15 cellular contexts compared by ENCODE assay signal in the genomic region with DNA sequence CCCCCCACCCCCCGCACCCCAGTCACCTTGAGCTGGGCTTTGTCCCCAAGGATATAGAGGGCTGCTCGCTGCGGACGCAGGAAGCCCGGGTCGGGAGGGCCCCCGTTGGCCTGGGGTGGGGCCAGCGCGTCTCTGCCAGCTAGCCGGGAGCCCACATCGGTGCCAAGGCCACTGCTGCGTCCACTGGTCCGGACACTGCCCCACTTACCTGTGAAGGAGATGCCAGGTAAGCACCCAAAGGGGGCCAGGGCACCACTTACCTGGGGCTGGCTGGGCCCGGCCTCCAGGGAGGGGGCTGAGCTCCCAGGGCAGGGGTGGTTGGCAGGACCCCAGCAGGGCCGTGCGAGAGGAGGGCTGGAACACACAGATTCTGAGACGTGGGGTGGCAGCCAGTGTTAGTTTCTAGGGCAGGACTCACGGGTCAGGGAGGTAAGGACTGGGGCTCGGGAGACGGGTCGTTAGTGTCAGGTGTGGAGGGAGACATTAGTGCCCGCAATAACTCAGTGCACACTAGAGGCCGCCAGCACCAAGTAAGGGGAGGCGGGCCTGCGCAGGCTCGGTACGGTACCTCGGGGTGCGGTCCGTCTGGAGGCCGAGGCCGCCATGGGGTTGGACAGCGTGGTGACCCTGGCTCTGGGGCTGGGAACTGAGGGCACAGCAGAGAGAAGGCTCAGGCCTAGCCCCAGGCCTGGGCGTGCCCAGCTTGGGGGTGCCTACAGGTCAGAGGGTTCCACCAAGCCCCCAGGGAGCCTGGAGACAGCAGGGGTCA. TPM values are rescaled to one million over a fixed set of nuclear protein-coding genes. Genes with fewer than 3 reads are reported as not detected.
A peak's percentile ranks its signal among the peaks of the same experiment; 100 is the strongest.
DNase-seq lines count a peak whose midpoint lies in the region; ATAC-seq, FAIRE-seq and TF ChIP-seq lines count a peak whose summit lies in the region.
"Had no signal": no experiment of that assay in that cellular context is flagged by ENCODE, and none has a peak within 500 bp of the region (broad histone marks: within the 10 kb centered on the region; RNA-seq: fewer than 3 reads in every experiment).

No MANE protein-coding gene starts in this region.

- no peak overlapping the region for H2BK20ac ChIP-seq in IMR-90 (ENCODE audit: low read depth, low read length)

- SMC1A ChIA-PET in GM12878 (lab: Charles Lee; ENCODE audit: uncharacterized antibody, unreplicated experiment), result interaction anchor here (1.0 to 1.6 kb wide), 2 partner anchors 164 kb away, joined by 3 to 7 read pairs; no protein-coding TSS in a partner anchor

- no peak overlapping the region for H3K18ac ChIP-seq in IMR-90 (ENCODE audit: low read depth, low read length)

- CTCF ChIA-PET in IMR-90 (lab: Yijun Ruan, JAX), result no interaction called here
- CTCF ChIA-PET in GM12878 (lab: Yijun Ruan, JAX), result interaction anchor here (1.8 kb wide), 1 partner anchor 41 kb away, joined by 8 read pairs; no protein-coding TSS in a partner anchor

- TF ChIP-seq CTCF in IMR-90 (conservative IDR thresholded peaks at IDR 0.05; ENCODE audit: low read depth, low read length), result peak; percentile 12; the same call in 1 of the 2 replicates
- TF ChIP-seq CTCF in GM12878 (IDR thresholded peaks at IDR 0.05 in 2 of 3, conservative IDR thresholded peaks at IDR 0.05 in 1 of 3; ENCODE audit: control insufficient read depth in 2 of 3, extremely low read depth in 1 of 3, insufficient read depth in 1 of 3, low read depth in 3 of 3, low read length in 3 of 3), result peak; percentile 25 to 34 (median 34); a peak in 4 of 6 replicates
- peak; percentile 34 for TF ChIP-seq CTCF in neural crest cell (conservative IDR thresholded peaks at IDR 0.05)

- ATAC-seq in IMR-90 (ENCODE audit: low read depth), result 0 out of 2 replicates have a peak, but pooled peaks have one; percentile 33
- peak; percentile 54 for ATAC-seq in GM12878

- no peak overlapping the region for H2AK9ac ChIP-seq in IMR-90 (replicated peaks; ENCODE audit: low read depth, low read length, poor library complexity)

- dilution Hi-C loops in IMR-90 (cut with HindIII; ENCODE audit: low sequenced_read_pairs, unreplicated experiment), result no loop called here

- H3K27me3 Mint-ChIP-seq in activated CD4-positive, alpha-beta T cell treated with anti-CD3 and anti-CD28 coated beads, Interleukin-2, amount 10 ng/mL, durations not matched to agents 24 days and 14 days, result no peaks in the 10 kb centered on the region
- no peaks in the 10 kb centered on the region for H3K27me3 Mint-ChIP-seq in neural crest cell (ENCODE audit: low read depth)

- POLR2A ChIA-PET in IMR-90 (lab: Charles Lee; ENCODE audit: unreplicated experiment), result no interaction called here
- POLR2A ChIA-PET in GM12878 (lab: Charles Lee), result no interaction called here

- in situ Hi-C loops in IMR-90 (cut with MboI; ENCODE audit: low sequenced_read_pairs) (no loop called here), GM12878 (cut with MboI) (no loop called here)

- FAIRE-seq in GM12878 (lab: Jason Lieb, UNC), result no peak
- FAIRE-seq: GM19239 had no signal

- H3K9ac ChIP-seq in IMR-90 (ENCODE audit: low read depth, low read length) (no peak overlapping the region), GM12878 (ENCODE audit: control insufficient read depth, insufficient read depth, low read length) (no peak overlapping the region)

- H3K79me1 ChIP-seq in IMR-90 (ENCODE audit: low read depth in 1 of 2, low read length in 2 of 2), result 0 out of 4 replicates have a peak, but pooled peaks cover 0 to 4% of the 10 kb centered on the region in 2 experiments

- H3K27ac ChIP-seq in IMR-90 (ENCODE audit: insufficient read depth, low read length) (no peak overlapping the region), GM12878 (ENCODE audit: control insufficient read depth, insufficient read depth) (no peak overlapping the region)
- H3K27ac ChIP-seq: coronary artery, right lobe of liver had no signal

- intact Hi-C loops in activated CD4-positive, alpha-beta T cell treated with anti-CD3 and anti-CD28 coated beads, Interleukin-2, amount 10 ng/mL, durations not matched to agents 24 days and 14 days (cut with micrococcal nuclease), result no loop called here
- intact Hi-C loops in IMR-90 (cut with micrococcal nuclease), result no loop called here
- intact Hi-C loops in GM12878 (cut with micrococcal nuclease; ENCODE audit: unreplicated experiment), result loop anchor here (2.0 kb wide), 1 partner anchor 42 kb away; no protein-coding TSS in a partner anchor

- no peak overlapping the region for H2BK120ac ChIP-seq in IMR-90 (ENCODE audit: low read depth, low read length)

- no peak overlapping the region for H2AFZ ChIP-seq in IMR-90 (replicated peaks; ENCODE audit: low read length, poor library complexity)
- H2AFZ ChIP-seq in GM12878 (ENCODE audit: control insufficient read depth, low read depth, low read length), result no peak overlapping the region

- TF ChIP-seq POLR2A in IMR-90 (IDR thresholded peaks at IDR 0.05; ENCODE audit: low read depth, low read length) (no peak), GM12878 (IDR thresholded peaks at IDR 0.05; ENCODE audit: low read depth, low read length) (no peak; the same call in 1 of the 2 replicates)

- H3K23ac ChIP-seq in IMR-90 (ENCODE audit: low read depth, low read length), result no peak overlapping the region

- H3K4ac ChIP-seq in IMR-90 (ENCODE audit: low read depth, low read length), result no peak overlapping the region

- no peaks in the 10 kb centered on the region for H3K4me1 ChIP-seq in IMR-90 (ENCODE audit: control insufficient read depth, insufficient read depth, low read length)
- no peaks in the 10 kb centered on the region for H3K4me1 ChIP-seq in GM12878 (ENCODE audit: control insufficient read depth, insufficient read depth, low read length)
- H3K4me1 ChIP-seq: right lobe of liver had no signal

- RAD21 ChIA-PET in GM12878 (lab: Charles Lee; ENCODE audit: unreplicated experiment), result no interaction called here

- H3K9me3 ChIP-seq in IMR-90 (ENCODE audit: control insufficient read depth, insufficient read depth, low read length) (no peaks in the 10 kb centered on the region), GM12878 (replicated peaks; ENCODE audit: control insufficient read depth, insufficient read depth, low read length) (no peaks in the 10 kb centered on the region)
- H3K9me3 ChIP-seq: right lobe of liver had no signal

- no peak overlapping the region for H4K5ac ChIP-seq in IMR-90 (ENCODE audit: low read depth, low read length)

- H4K20me1 ChIP-seq in IMR-90 (ENCODE audit: insufficient read depth, low read length) (peaks cover 17% of the 10 kb centered on the region), GM12878 (ENCODE audit: control insufficient read depth, insufficient read depth) (no peaks in the 10 kb centered on the region)

- TF ChIP-seq RAD21 in IMR-90 (IDR thresholded peaks at IDR 0.05; ENCODE audit: low read length) (no peak), GM12878 (IDR thresholded peaks at IDR 0.05; ENCODE audit: insufficient read depth, low read depth, low read length) (peak; percentile 32; the same call in 1 of the 2 replicates)

- 95% methylated on average over 25 of the region's 34 CpGs; no CpG with 5 or more reads in 1 of the 2 experiments for WGBS in IMR-90 (ENCODE audit: extremely low coverage in 2 of 2, insufficient read length in 1 of 2), 2 experiments
- WGBS in GM12878 (ENCODE audit: insufficient coverage, insufficient replicate concordance, low lambda C conversion rate, missing lambda C conversion rate), result 86% methylated on average over 26 of the region's 34 CpGs

- peaks cover 77% of the 10 kb centered on the region for H3K36me3 ChIP-seq in IMR-90 (ENCODE audit: control insufficient read depth, insufficient read depth, low read length)
- peaks cover 8 to 42% of the 10 kb centered on the region in 2 experiments; a peak in 3 of 4 replicates for H3K36me3 ChIP-seq in GM12878 (ENCODE audit: control insufficient read depth in 2 of 2, insufficient read depth in 2 of 2, low read length in 1 of 2)

- no peak overlapping the region for H4K91ac ChIP-seq in IMR-90 (ENCODE audit: insufficient read depth, low read depth, low read length)

- H2BK5ac ChIP-seq in IMR-90 (ENCODE audit: low read depth, low read length, poor library complexity, severe bottlenecking), result no peak overlapping the region

- H3K9me1 ChIP-seq in IMR-90 (ENCODE audit: insufficient read depth, low read length), result 0 out of 2 replicates have a peak, but pooled peaks cover 3% of the 10 kb centered on the region

- BruUV-seq in IMR-90 (replicated peaks; lab: Mats Ljungman, UMichigan) (no TSS peak), GM12878 (replicated peaks; lab: Mats Ljungman, UMichigan) (no TSS peak)

- H3K36me3 Mint-ChIP-seq in activated CD4-positive, alpha-beta T cell treated with anti-CD3 and anti-CD28 coated beads, Interleukin-2, amount 10 ng/mL, durations not matched to agents 24 days and 14 days (ENCODE audit: low read depth), result peaks cover 40% of the 10 kb centered on the region
- H3K36me3 Mint-ChIP-seq in neural crest cell (ENCODE audit: low read depth), result peaks cover 3% of the 10 kb centered on the region

- H3K4me2 ChIP-seq in IMR-90 (ENCODE audit: low read depth, low read length), result no peak overlapping the region
- H3K4me2 ChIP-seq in GM12878 (ENCODE audit: control insufficient read depth, insufficient read depth), result no peak overlapping the region

- peaks cover 9% of the 10 kb centered on the region for H3K4me1 Mint-ChIP-seq in activated CD4-positive, alpha-beta T cell treated with anti-CD3 and anti-CD28 coated beads, Interleukin-2, amount 10 ng/mL, durations not matched to agents 24 days and 14 days
- peaks cover 5% of the 10 kb centered on the region for H3K4me1 Mint-ChIP-seq in neural crest cell

- peak; percentile 72 for DNase-seq in activated CD4-positive, alpha-beta T cell treated with anti-CD3 and anti-CD28 coated beads, Interleukin-2, amount 10 ng/mL, durations not matched to agents 24 days and 14 days
- DNase-seq in activated CD4-positive, alpha-beta T cell treated with anti-CD3 and anti-CD28 coated beads for 4 hours, result no peak
- DNase-seq in IMR-90 (no peak), GM12878 (ENCODE audit: low read depth, low spot score) (no peak), neural crest cell (ENCODE audit: low read depth, low spot score) (no peak)
- DNase-seq in stimulated activated CD4-positive, alpha-beta T cell treated with anti-CD3 and anti-CD28 coated beads, Interleukin-4, amount 100 ng/mL, for 24 hours, result no peak
- DNase-seq in effector CD8-positive, alpha-beta T cell (lab: John Stamatoyannopoulos, UW), result no peak
- DNase-seq in stimulated activated naive CD4-positive, alpha-beta T cell (lab: John Stamatoyannopoulos, UW), result no peak
- DNase-seq: activated effector memory CD4-positive, alpha-beta T cell treated with anti-CD3 and anti-CD28 coated beads, Interleukin-2, amount 50 U/mL, for 16 hours; glutamatergic neuron; NCI-H1694 treated with DMSO at 0.1 percent for 48 hours; right lobe of liver had no signal

- no peak overlapping the region for H2AK5ac ChIP-seq in IMR-90 (ENCODE audit: low read depth, low read length)

- H2BK15ac ChIP-seq in IMR-90 (ENCODE audit: low read depth, low read length), result no peak overlapping the region

- H3K4me3 ChIP-seq in IMR-90 (ENCODE audit: insufficient read depth, low read depth, low read length) (no peak overlapping the region), GM12878 (no peak overlapping the region)
- H3K4me3 ChIP-seq: coronary artery, right lobe of liver had no signal

- no peak overlapping the region for H3K56ac ChIP-seq in IMR-90 (ENCODE audit: extremely low read depth, insufficient read depth, low read length)

- H3K9me3 Mint-ChIP-seq in activated CD4-positive, alpha-beta T cell treated with anti-CD3 and anti-CD28 coated beads, Interleukin-2, amount 10 ng/mL, durations not matched to agents 24 days and 14 days, result no peaks in the 10 kb centered on the region
- H3K9me3 Mint-ChIP-seq in neural crest cell, result no peaks in the 10 kb centered on the region

- H3K79me2 ChIP-seq in GM12878 (ENCODE audit: control insufficient read depth, insufficient read depth, low read length), result no peaks in the 10 kb centered on the region

- no peak overlapping the region for H3K4me3 Mint-ChIP-seq in activated CD4-positive, alpha-beta T cell treated with anti-CD3 and anti-CD28 coated beads, Interleukin-2, amount 10 ng/mL, durations not matched to agents 24 days and 14 days
- peak overlapping the region; percentile 34 for H3K4me3 Mint-ChIP-seq in neural crest cell

- H3K27ac Mint-ChIP-seq in activated CD4-positive, alpha-beta T cell treated with anti-CD3 and anti-CD28 coated beads, Interleukin-2, amount 10 ng/mL, durations not matched to agents 24 days and 14 days, result no peak overlapping the region
- no peak overlapping the region for H3K27ac Mint-ChIP-seq in neural crest cell (ENCODE audit: unreplicated experiment)

- no peak overlapping the region for H4K8ac ChIP-seq in IMR-90 (ENCODE audit: low read depth in 2 of 2, low read length in 2 of 2)

- no peak overlapping the region for H3K14ac ChIP-seq in IMR-90 (replicated peaks; ENCODE audit: low read depth, low read length)

- no peak for TF ChIP-seq EP300 in GM12878 (IDR thresholded peaks at IDR 0.05; ENCODE audit: borderline replicate concordance in 1 of 2, control insufficient read depth in 1 of 2, low read depth in 2 of 2, low read length in 2 of 2)

- H3K27me3 ChIP-seq in IMR-90 (ENCODE audit: control insufficient read depth, insufficient read depth, low read length) (no peaks in the 10 kb centered on the region), GM12878 (replicated peaks in 1 of 2; ENCODE audit: control insufficient read depth in 2 of 2, insufficient read depth in 2 of 2, low read length in 1 of 2) (no peaks in the 10 kb centered on the region)
- H3K27me3 ChIP-seq: right lobe of liver had no signal

RNA-seq across cellular contexts. Expression of gene SBF1, which starts 18.2 kb away (rescaled TPM):
- total RNA-seq in activated CD4-positive, alpha-beta T cell treated with anti-CD3 and anti-CD28 coated beads, Interleukin-2, amount 10 ng/mL, durations not matched to agents 24 days and 14 days, result 108 and 115 TPM in 2 replicates
- total RNA-seq in IMR-90 (2012; rRNA removed), result 21.5 and 22.8 TPM in 2 replicates
- polyA plus RNA-seq in IMR-90 (2012; rRNA removed), result 33.2 and 41.0 TPM in 2 replicates
- 28.0 and 35.6 TPM in 2 replicates for polyA plus RNA-seq in IMR-90 (2012; cell fraction: cytosol; rRNA removed)
- polyA plus RNA-seq in IMR-90 (2012; cell fraction: nucleus; rRNA removed; ENCODE audit: low replicate concordance), result 81.2 and 239 TPM in 2 replicates
- total RNA-seq in GM12878 (2013; cell fraction: nucleolus; rRNA removed), result 103 and 115 TPM in 2 replicates
- total RNA-seq in GM12878 (2014; rRNA removed), result 42.7 and 48.0 TPM in 2 replicates
- total RNA-seq in GM12878 (2014; rRNA removed; fragmentation: Illumina TruSeq; extraction: Trizol), result 14.6 and 16.1 TPM in 2 replicates
- 77.9 and 95.0 TPM in 2 replicates for total RNA-seq in GM12878 (2021)
- 12.7 TPM for polyA plus RNA-seq in GM12878 (2011; ENCODE audit: low read depth)
- polyA plus RNA-seq in GM12878 (2011; rRNA removed), result 11.1 and 19.5 TPM in 2 replicates
- 30.3 and 43.4 TPM in 2 replicates for polyA plus RNA-seq in GM12878 (2011; cell fraction: cytosol; rRNA removed)
- polyA plus RNA-seq in GM12878 (2011; cell fraction: nucleus; rRNA removed), result 215 and 252 TPM in 2 replicates
- 25.9 and 33.5 TPM in 2 replicates for polyA plus RNA-seq in GM12878 (2012)
- polyA plus RNA-seq in GM12878 (2014; fragmentation: Illumina TruSeq; extraction: Trizol), result 1.2 and 7.4 TPM in 2 replicates
- 1 to 10 TPM in 1 of 2 experiments, under 1 TPM in 1; 0.23 to 1.2 TPM for polyA plus RNA-seq in GM12878 (2014; fragmentation: Nextera tagmentation; extraction: Ambion mirVana)
- polyA plus RNA-seq in GM12878 (2014; rRNA removed), result 42.2 and 47.5 TPM in 2 replicates
- 10 to 100 TPM; 10.0 to 28.6 TPM for polyA plus RNA-seq in GM12878 (2016; fragmentation: Nextera tagmentation; extraction: Ambion mirVana)
- polyA minus RNA-seq in GM12878 (2011; rRNA and poly(A)+ RNA removed), result 46.5 and 73.5 TPM in 2 replicates
- polyA minus RNA-seq in GM12878 (2011; cell fraction: cytosol; rRNA and poly(A)+ RNA removed), result 27.6 and 33.4 TPM in 2 replicates
- polyA minus RNA-seq in GM12878 (2011; cell fraction: nucleus; rRNA and poly(A)+ RNA removed), result 76.3 and 127 TPM in 2 replicates
- 116 and 130 TPM in 2 replicates for total RNA-seq in neural crest cell

RNA-seq across cellular contexts. Expression of gene ADM2, which starts 24.7 kb away (rescaled TPM):
- 3.0 and 3.2 TPM in 2 replicates for total RNA-seq in activated CD4-positive, alpha-beta T cell treated with anti-CD3 and anti-CD28 coated beads, Interleukin-2, amount 10 ng/mL, durations not matched to agents 24 days and 14 days
- 0.18 and 0.28 TPM in 2 replicates for total RNA-seq in IMR-90 (2012; rRNA removed)
- 1.9 and 2.3 TPM in 2 replicates for polyA plus RNA-seq in IMR-90 (2012; rRNA removed)
- polyA plus RNA-seq in IMR-90 (2012; cell fraction: cytosol; rRNA removed), result 1.8 and 4.1 TPM in 2 replicates
- 2.3 and 3.8 TPM in 2 replicates for polyA plus RNA-seq in IMR-90 (2012; cell fraction: nucleus; rRNA removed; ENCODE audit: low replicate concordance)
- 0.69 and 0.75 TPM in 2 replicates for total RNA-seq in GM12878 (2013; cell fraction: nucleolus; rRNA removed)
- 0.06 and 0.16 TPM in 2 replicates for total RNA-seq in GM12878 (2014; rRNA removed)
- total RNA-seq in GM12878 (2014; rRNA removed; fragmentation: Illumina TruSeq; extraction: Trizol), result 0.04 TPM in 1 of 2 replicates, not detected in the other
- 0.31 and 0.48 TPM in 2 replicates for total RNA-seq in GM12878 (2021)
- polyA plus RNA-seq in GM12878 (2011; ENCODE audit: low read depth), result 0.67 TPM
- 0.23 and 0.30 TPM in 2 replicates for polyA plus RNA-seq in GM12878 (2011; rRNA removed)
- polyA plus RNA-seq in GM12878 (2011; cell fraction: cytosol; rRNA removed), result 0.40 TPM in 2 replicates
- 0.73 and 0.93 TPM in 2 replicates for polyA plus RNA-seq in GM12878 (2011; cell fraction: nucleus; rRNA removed)
- polyA plus RNA-seq in GM12878 (2012), result 1.5 and 1.9 TPM in 2 replicates
- polyA plus RNA-seq in GM12878 (2014; fragmentation: Illumina TruSeq; extraction: Trizol), result 0.04 TPM in 1 of 2 replicates, not detected in the other
- polyA plus RNA-seq in GM12878 (2014; fragmentation: Nextera tagmentation; extraction: Ambion mirVana), result under 1 TPM in 1 of 2 experiments, not detected in 1; 0.02 TPM
- 0.14 and 0.33 TPM in 2 replicates for polyA plus RNA-seq in GM12878 (2014; rRNA removed)
- polyA plus RNA-seq in GM12878 (2016; fragmentation: Nextera tagmentation; extraction: Ambion mirVana), result under 1 TPM in 1 of 2 experiments, not detected in 1; 0.17 TPM
- polyA minus RNA-seq in GM12878 (2011; rRNA and poly(A)+ RNA removed), result 0.15 and 0.57 TPM in 2 replicates
- 0.42 and 0.67 TPM in 2 replicates for polyA minus RNA-seq in GM12878 (2011; cell fraction: cytosol; rRNA and poly(A)+ RNA removed)
- 0.36 and 0.48 TPM in 2 replicates for polyA minus RNA-seq in GM12878 (2011; cell fraction: nucleus; rRNA and poly(A)+ RNA removed)
- 1.7 TPM in 2 replicates for total RNA-seq in neural crest cell

RNA-seq across cellular contexts. Expression of gene MIOX, which starts 30.0 kb away (rescaled TPM):
- total RNA-seq in activated CD4-positive, alpha-beta T cell treated with anti-CD3 and anti-CD28 coated beads, Interleukin-2, amount 10 ng/mL, durations not matched to agents 24 days and 14 days, result 0.21 and 0.40 TPM in 2 replicates
- not detected in 2 replicates for total RNA-seq in IMR-90 (2012; rRNA removed)
- polyA plus RNA-seq in IMR-90 (2012; rRNA removed), result not detected in 2 replicates
- polyA plus RNA-seq in IMR-90 (2012; cell fraction: cytosol; rRNA removed), result not detected in 2 replicates
- polyA plus RNA-seq in IMR-90 (2012; cell fraction: nucleus; rRNA removed; ENCODE audit: low replicate concordance), result 0.46 and 0.61 TPM in 2 replicates
- 0.65 TPM in 1 of 2 replicates, not detected in the other for total RNA-seq in GM12878 (2013; cell fraction: nucleolus; rRNA removed)
- not detected in 2 replicates for total RNA-seq in GM12878 (2014; rRNA removed)
- total RNA-seq in GM12878 (2014; rRNA removed; fragmentation: Illumina TruSeq; extraction: Trizol), result not detected in 2 replicates
- not detected in 2 replicates for total RNA-seq in GM12878 (2021)
- not detected for polyA plus RNA-seq in GM12878 (2011; ENCODE audit: low read depth)
- polyA plus RNA-seq in GM12878 (2011; rRNA removed), result 0.13 and 0.31 TPM in 2 replicates
- 0.12 and 0.64 TPM in 2 replicates for polyA plus RNA-seq in GM12878 (2011; cell fraction: cytosol; rRNA removed)
- polyA plus RNA-seq in GM12878 (2011; cell fraction: nucleus; rRNA removed), result 1.4 and 2.2 TPM in 2 replicates
- not detected in 2 replicates for polyA plus RNA-seq in GM12878 (2012)
- polyA plus RNA-seq in GM12878 (2014; fragmentation: Illumina TruSeq; extraction: Trizol), result 0.10 TPM in 1 of 2 replicates, not detected in the other
- not detected for polyA plus RNA-seq in GM12878 (2014; fragmentation: Nextera tagmentation; extraction: Ambion mirVana)
- 0.36 TPM in 1 of 2 replicates, not detected in the other for polyA plus RNA-seq in GM12878 (2014; rRNA removed)
- polyA plus RNA-seq in GM12878 (2016; fragmentation: Nextera tagmentation; extraction: Ambion mirVana), result not detected
- 0.41 TPM in 1 of 2 replicates, not detected in the other for polyA minus RNA-seq in GM12878 (2011; rRNA and poly(A)+ RNA removed)
- polyA minus RNA-seq in GM12878 (2011; cell fraction: cytosol; rRNA and poly(A)+ RNA removed), result not detected in 2 replicates
- polyA minus RNA-seq in GM12878 (2011; cell fraction: nucleus; rRNA and poly(A)+ RNA removed), result not detected in 2 replicates
- 0.30 and 0.35 TPM in 2 replicates for total RNA-seq in neural crest cell
- total RNA-seq: mesenteric fat pad, right lobe of liver had no signal

RNA-seq across cellular contexts. Expression of gene LMF2, which starts 50.9 kb away (rescaled TPM):
- 78.4 and 79.2 TPM in 2 replicates for total RNA-seq in activated CD4-positive, alpha-beta T cell treated with anti-CD3 and anti-CD28 coated beads, Interleukin-2, amount 10 ng/mL, durations not matched to agents 24 days and 14 days
- total RNA-seq in IMR-90 (2012; rRNA removed) (15.6 and 16.8 TPM in 2 replicates), GM12878 (2014; rRNA removed) (32.2 and 34.9 TPM in 2 replicates), GM12878 (2014; rRNA removed; fragmentation: Illumina TruSeq; extraction: Trizol) (5.5 and 5.7 TPM in 2 replicates), GM12878 (2021) (54.7 and 57.5 TPM in 2 replicates), neural crest cell (76.6 and 82.9 TPM in 2 replicates)
- polyA plus RNA-seq in IMR-90 (2012; rRNA removed) (82.6 and 103 TPM in 2 replicates), GM12878 (2011; rRNA removed) (2.3 and 7.6 TPM in 2 replicates), GM12878 (2014; fragmentation: Illumina TruSeq; extraction: Trizol) (0.44 and 3.4 TPM in 2 replicates), GM12878 (2014; fragmentation: Nextera tagmentation; extraction: Ambion mirVana) (under 1 TPM; 0.08 to 0.55 TPM), GM12878 (2014; rRNA removed) (49.4 and 61.2 TPM in 2 replicates), GM12878 (2016; fragmentation: Nextera tagmentation; extraction: Ambion mirVana) (10 to 100 TPM; 36.2 to 39.5 TPM)
- polyA plus RNA-seq in IMR-90 (2012; cell fraction: cytosol; rRNA removed), result 39.0 and 77.4 TPM in 2 replicates
- 417 and 1,505 TPM in 2 replicates for polyA plus RNA-seq in IMR-90 (2012; cell fraction: nucleus; rRNA removed; ENCODE audit: low replicate concordance)
- total RNA-seq in GM12878 (2013; cell fraction: nucleolus; rRNA removed), result 34.3 and 36.8 TPM in 2 replicates
- polyA plus RNA-seq in GM12878 (2011; ENCODE audit: low read depth), result 10.2 TPM
- polyA plus RNA-seq in GM12878 (2011; cell fraction: cytosol; rRNA removed), result 15.1 and 25.7 TPM in 2 replicates
- polyA plus RNA-seq in GM12878 (2011; cell fraction: nucleus; rRNA removed), result 221 and 276 TPM in 2 replicates
- 30.4 and 36.1 TPM in 2 replicates for polyA plus RNA-seq in GM12878 (2012)
- polyA minus RNA-seq in GM12878 (2011; rRNA and poly(A)+ RNA removed), result 9.9 and 19.8 TPM in 2 replicates
- 12.6 and 15.1 TPM in 2 replicates for polyA minus RNA-seq in GM12878 (2011; cell fraction: cytosol; rRNA and poly(A)+ RNA removed)
- 37.8 and 63.0 TPM in 2 replicates for polyA minus RNA-seq in GM12878 (2011; cell fraction: nucleus; rRNA and poly(A)+ RNA removed)

RNA-seq across cellular contexts. Expression of gene NCAPH2, which starts 51.4 kb away (rescaled TPM):
- total RNA-seq in activated CD4-positive, alpha-beta T cell treated with anti-CD3 and anti-CD28 coated beads, Interleukin-2, amount 10 ng/mL, durations not matched to agents 24 days and 14 days, result 131 and 133 TPM in 2 replicates
- total RNA-seq in IMR-90 (2012; rRNA removed) (36.4 and 38.5 TPM in 2 replicates), GM12878 (2014; rRNA removed) (78.5 and 86.1 TPM in 2 replicates), GM12878 (2014; rRNA removed; fragmentation: Illumina TruSeq; extraction: Trizol) (33.9 and 39.4 TPM in 2 replicates), GM12878 (2021) (99.8 and 110 TPM in 2 replicates), neural crest cell (114 and 116 TPM in 2 replicates)
- polyA plus RNA-seq in IMR-90 (2012; rRNA removed) (30.2 and 30.8 TPM in 2 replicates), GM12878 (2011; rRNA removed) (18.4 and 31.9 TPM in 2 replicates), GM12878 (2014; fragmentation: Illumina TruSeq; extraction: Trizol) (22.7 and 36.9 TPM in 2 replicates), GM12878 (2014; fragmentation: Nextera tagmentation; extraction: Ambion mirVana) (10 to 100 TPM in 1 of 2 experiments, 1 to 10 TPM in 1; 5.0 to 16.9 TPM), GM12878 (2014; rRNA removed) (80.3 and 84.2 TPM in 2 replicates), GM12878 (2016; fragmentation: Nextera tagmentation; extraction: Ambion mirVana) (10 to 100 TPM; 81.7 to 85.8 TPM)
- 21.4 and 24.2 TPM in 2 replicates for polyA plus RNA-seq in IMR-90 (2012; cell fraction: cytosol; rRNA removed)
- 41.1 and 97.4 TPM in 2 replicates for polyA plus RNA-seq in IMR-90 (2012; cell fraction: nucleus; rRNA removed; ENCODE audit: low replicate concordance)
- 43.3 and 47.4 TPM in 2 replicates for total RNA-seq in GM12878 (2013; cell fraction: nucleolus; rRNA removed)
- polyA plus RNA-seq in GM12878 (2011; ENCODE audit: low read depth), result 19.5 TPM
- 52.9 and 83.1 TPM in 2 replicates for polyA plus RNA-seq in GM12878 (2011; cell fraction: cytosol; rRNA removed)
- polyA plus RNA-seq in GM12878 (2011; cell fraction: nucleus; rRNA removed), result 135 and 170 TPM in 2 replicates
- 46.8 and 48.7 TPM in 2 replicates for polyA plus RNA-seq in GM12878 (2012)
- polyA minus RNA-seq in GM12878 (2011; rRNA and poly(A)+ RNA removed), result 26.8 and 64.7 TPM in 2 replicates
- 31.8 and 32.3 TPM in 2 replicates for polyA minus RNA-seq in GM12878 (2011; cell fraction: cytosol; rRNA and poly(A)+ RNA removed)
- polyA minus RNA-seq in GM12878 (2011; cell fraction: nucleus; rRNA and poly(A)+ RNA removed), result 26.2 and 40.9 TPM in 2 replicates
